In the genomic region with DNA sequence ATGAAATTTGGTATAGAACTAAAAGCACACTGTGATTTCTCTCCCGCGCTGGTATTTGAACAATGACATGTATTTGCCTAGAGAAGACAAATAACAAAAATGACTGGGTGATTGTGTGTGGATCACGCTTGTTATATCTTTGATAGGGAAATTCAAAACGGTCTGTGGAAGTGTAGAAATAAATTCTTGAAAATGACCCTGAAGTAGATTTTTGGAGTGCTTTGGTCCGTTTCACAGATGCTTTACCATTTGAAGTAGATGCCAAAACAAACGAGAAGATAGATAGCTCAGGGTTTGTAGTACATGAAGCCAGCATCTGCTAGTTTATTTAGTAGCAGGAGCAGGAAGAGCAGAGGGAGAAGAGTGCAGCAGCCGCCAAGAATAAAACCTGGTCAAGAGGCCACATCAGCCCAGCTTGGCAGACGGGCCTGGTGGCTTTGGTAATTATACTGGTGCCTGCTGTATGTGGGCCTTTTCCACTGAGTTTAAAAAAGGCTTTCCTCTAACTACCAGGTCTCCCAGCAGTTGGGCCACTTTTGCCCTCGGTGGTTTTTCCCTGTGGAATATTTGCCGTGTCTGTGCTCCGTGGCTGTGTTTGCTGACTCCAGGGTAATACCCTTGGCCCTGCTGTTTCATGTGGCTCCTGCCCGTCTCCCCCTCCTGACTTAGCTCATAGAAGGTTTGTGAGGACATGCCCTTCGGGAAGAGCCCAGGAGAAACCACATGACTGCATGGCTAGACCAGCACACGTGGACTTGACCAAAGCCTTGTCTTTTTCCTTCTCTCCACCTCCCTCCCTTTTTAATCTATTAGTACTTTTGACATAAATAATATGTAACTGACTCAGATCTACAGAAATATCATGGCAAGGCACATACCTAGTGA, we compare ENCODE assay signal across 10 cellular contexts.
DNase-seq lines count a peak whose midpoint lies in the region; ATAC-seq and TF ChIP-seq lines count a peak whose summit lies in the region.
"Had no signal": no experiment of that assay in that cellular context is flagged by ENCODE, and none has a peak within 500 bp of the region (broad histone marks: within the 10 kb centered on the region; RNA-seq: fewer than 3 reads in every experiment).

No MANE protein-coding gene starts in this region.

- H3K27ac ChIP-seq in gastroesophageal sphincter (peak overlapping the region; percentile 6 to 77 (median 65)), A673 (ENCODE audit: low read depth, low read length, poor library complexity, severe bottlenecking) (no peak overlapping the region)

- no peaks in the 10 kb centered on the region for H3K27me3 ChIP-seq in gastroesophageal sphincter
- no peaks in the 10 kb centered on the region for H3K27me3 ChIP-seq in A673 (replicated peaks; ENCODE audit: insufficient read depth, low read depth, low read length, poor library complexity)

- WGBS in gastroesophageal sphincter (ENCODE audit: low coverage in 1 of 2), 2 donors, result 21 to 28% methylated on average over 11 to 12 of the region's 14 CpGs

- CTCF ChIA-PET in A673 (lab: Charles Lee), result no interaction called here

- TF ChIP-seq EP300 in gastroesophageal sphincter (IDR thresholded peaks at IDR 0.05), result no peak

- no peak overlapping the region for H3K4me3 ChIP-seq in gastroesophageal sphincter
- H3K4me3 ChIP-seq in retinal pigment epithelial cell (ENCODE audit: low read length), result peak overlapping the region; percentile 43
- no peak overlapping the region for H3K4me3 ChIP-seq in A673 (ENCODE audit: low read depth, low read length, poor library complexity, severe bottlenecking)

- no peaks in the 10 kb centered on the region for H3K36me3 ChIP-seq in gastroesophageal sphincter
- H3K36me3 ChIP-seq in A673 (ENCODE audit: insufficient read depth, low read length, poor library complexity, severe bottlenecking), result no peaks in the 10 kb centered on the region

- DNase-seq in DMS79 treated with DMSO at 0.1 percent for 48 hours (lab: John Stamatoyannopoulos, UW), result peak; percentile 61
- peak; percentile 61 for DNase-seq in NCI-H748 (lab: John Stamatoyannopoulos, UW; ENCODE audit: unreplicated experiment)
- DNase-seq in retinal pigment epithelial cell (ENCODE audit: low read depth), result no peak
- DNase-seq in middle frontal gyrus (ENCODE audit: extremely low spot score, low spot score), result no peak
- no peak for DNase-seq in GF-D8 (lab: John Stamatoyannopoulos, UW)
- DNase-seq in activated naive CD4-positive, alpha-beta T cell treated with Interleukin-2 at 50 U/mL for 16 hours, result no peak
- DNase-seq in A673 (ENCODE audit: low spot score), result no peak
- DNase-seq: activated effector memory CD4-positive, alpha-beta T cell treated with anti-CD3 and anti-CD28 coated beads, Interleukin-2, amount 50 U/mL, for 16 hours had no signal

- H3K4me1 ChIP-seq in gastroesophageal sphincter (peaks cover 9 to 47% (median 13%) of the 10 kb centered on the region in 3 donors), A673 (ENCODE audit: insufficient read depth, low read length, poor library complexity, severe bottlenecking) (no peaks in the 10 kb centered on the region)

- BruUV-seq in A673 (replicated peaks; lab: Mats Ljungman, UMichigan), result no TSS peak

- POLR2A ChIA-PET in A673 (lab: Charles Lee; ENCODE audit: low non-redundant PET), result no interaction called here

- intact Hi-C loops in A673 (cut with micrococcal nuclease; ENCODE audit: unreplicated experiment), result no loop called here

- TF ChIP-seq POLR2A in gastroesophageal sphincter (IDR thresholded peaks at IDR 0.05), result no peak

- no peak for TF ChIP-seq CTCF in gastroesophageal sphincter (IDR thresholded peaks at IDR 0.05)
- no peak for TF ChIP-seq CTCF in retinal pigment epithelial cell (conservative IDR thresholded peaks at IDR 0.05; ENCODE audit: low read depth, low read length)
- TF ChIP-seq CTCF in A673 (conservative IDR thresholded peaks at IDR 0.05; ENCODE audit: low read depth, low read length), result no peak

- ATAC-seq in gastroesophageal sphincter, result no peak
- ATAC-seq: esophagus mucosa had no signal

- H3K9me3 ChIP-seq in gastroesophageal sphincter, result no peaks in the 10 kb centered on the region
- H3K9me3 ChIP-seq in A673 (ENCODE audit: low read depth, low read length, poor library complexity, severe bottlenecking), result no peaks in the 10 kb centered on the region

Comparison
In these comparisons a context has a peak if more than half of its experiments do, and no peak if none do; other contexts are left out.
1. DNase-seq: peak in DMS79 treated with DMSO at 0.1 percent for 48 hours (single experiment) and NCI-H748 (single experiment); none in retinal pigment epithelial cell (single experiment), middle frontal gyrus (single experiment), GF-D8 (single experiment), activated naive CD4-positive, alpha-beta T cell treated with Interleukin-2 at 50 U/mL for 16 hours (single experiment) and A673 (single experiment).